ENCODE assay signal across 8 cellular contexts in genomic region chr17:39636587-39636926, GRCh38. TPM values are rescaled to one million over a fixed set of nuclear protein-coding genes. Genes with fewer than 3 reads are reported as not detected.
DNase-seq lines count a peak whose midpoint lies in the region; ATAC-seq and TF ChIP-seq lines count a peak whose summit lies in the region.

No MANE protein-coding gene starts in this region.

- H4K20me1 ChIP-seq in smooth muscle cell (ENCODE audit: low read depth) = peaks cover 27% of the 10 kb centered on the region

- H3K4me1 ChIP-seq in ACC112 (ENCODE audit: control insufficient read depth, insufficient read depth, low read length, unreplicated experiment) (peaks cover 25% of the 10 kb centered on the region), gastroesophageal sphincter (peaks cover 0 to 71% (median 32%) of the 10 kb centered on the region in 3 donors), smooth muscle cell (ENCODE audit: low read depth) (peaks cover 13% of the 10 kb centered on the region)

- peak overlapping the region; percentile 84 for H3K9ac ChIP-seq in smooth muscle cell (ENCODE audit: low read depth)

- TF ChIP-seq EP300 in gastroesophageal sphincter (IDR thresholded peaks at IDR 0.05) = no peak

- WGBS in gastroesophageal sphincter (ENCODE audit: low coverage in 1 of 2), 2 donors = 25% methylated on average over 6 of the region's 6 CpGs; no CpG with 5 or more reads in 1 of the 2 donors
- whole genome bisulfite sequencing in smooth muscle cell (ENCODE audit: low lambda C conversion rate) = 54% methylated on average over 6 of the region's 6 CpGs

- DNase-seq in smooth muscle cell (lab: John Stamatoyannopoulos, UW; ENCODE audit: unreplicated experiment) (no peak), NCI-H1930 (lab: John Stamatoyannopoulos, UW) (no peak), C1 segment of cervical spinal cord (lab: John Stamatoyannopoulos, UW) (no peak), NCI-H748 treated with DMSO at 0.1 percent for 48 hours (lab: John Stamatoyannopoulos, UW) (no peak)

- TF ChIP-seq CTCF in gastroesophageal sphincter (IDR thresholded peaks at IDR 0.05) = no peak
- no peak for TF ChIP-seq CTCF in smooth muscle cell (IDR thresholded peaks at IDR 0.05; ENCODE audit: borderline replicate concordance, insufficient read depth, poor library complexity, severe bottlenecking)

- H3K4me2 ChIP-seq in smooth muscle cell = peak overlapping the region; percentile 95

- peak; percentile 8 for ATAC-seq in GM21619 (IDR thresholded peaks at IDR 0.05; ENCODE audit: unreplicated experiment)
- peak; percentile 7 for ATAC-seq in SK-N-SH treated with all-trans-retinoic acid at 6 μM for 48 hours
- ATAC-seq in gastroesophageal sphincter = peak; percentile 3

- TF ChIP-seq POLR2A in gastroesophageal sphincter (IDR thresholded peaks at IDR 0.05) = no peak

- H3K27ac ChIP-seq in ACC112 (ENCODE audit: low read depth, low read length) = no peak overlapping the region
- H3K27ac ChIP-seq in gastroesophageal sphincter = peak overlapping the region; percentile 32 to 94 (median 90)
- no peak overlapping the region for H3K27ac ChIP-seq in smooth muscle cell (ENCODE audit: low read depth)

- H3K4me3 ChIP-seq in ACC112 (ENCODE audit: low read depth, low read length) (peak overlapping the region; percentile 89), gastroesophageal sphincter (peak overlapping the region; percentile 57 to 73), smooth muscle cell (peak overlapping the region; percentile 94)

- H3F3A ChIP-seq in smooth muscle cell (ENCODE audit: low read depth) = no peaks in the 10 kb centered on the region

- H3K9me3 ChIP-seq in gastroesophageal sphincter = no peaks in the 10 kb centered on the region
- no peaks in the 10 kb centered on the region for H3K9me3 ChIP-seq in smooth muscle cell (replicated peaks; ENCODE audit: low read depth)

- no peak overlapping the region for H2AFZ ChIP-seq in ACC112 (ENCODE audit: low read length, unreplicated experiment)
- H2AFZ ChIP-seq in smooth muscle cell (ENCODE audit: low read depth) = peak overlapping the region; percentile 89

- H3K79me2 ChIP-seq in ACC112 (ENCODE audit: control insufficient read depth, insufficient read depth, low read length, unreplicated experiment) (peaks cover 36% of the 10 kb centered on the region), smooth muscle cell (ENCODE audit: low read depth) (peaks cover 42% of the 10 kb centered on the region)

- H3K27me3 ChIP-seq in ACC112 (ENCODE audit: insufficient read depth, low read length) (peaks cover under 1% of the 10 kb centered on the region; the same call in 1 of the 2 replicates), gastroesophageal sphincter (peaks cover 13% of the 10 kb centered on the region), smooth muscle cell (ENCODE audit: low read depth) (peaks cover 8% of the 10 kb centered on the region)

- H3K36me3 ChIP-seq in ACC112 (ENCODE audit: insufficient read depth, low read length) = no peaks in the 10 kb centered on the region
- H3K36me3 ChIP-seq in gastroesophageal sphincter = no peaks in the 10 kb centered on the region
- H3K36me3 ChIP-seq in smooth muscle cell (ENCODE audit: low read depth) = no peaks in the 10 kb centered on the region

TF ChIP-seq in SK-N-SH treated with all-trans-retinoic acid at 6 μM for 48 hours, 23 proteins besides CTCF, POLR2A, EP300 and RAD21:
- TF ChIP-seq GLIS3 (CRISPR knock-in tag; IDR thresholded peaks at IDR 0.05) (no peak), TSHZ2 (CRISPR knock-in tag; IDR thresholded peaks at IDR 0.05) (no peak), TOX (CRISPR knock-in tag; IDR thresholded peaks at IDR 0.05; ENCODE audit: borderline replicate concordance) (no peak)
TF ChIP-seq in SK-N-SH treated with all-trans-retinoic acid at 6 μM for 48 hours: peak in this region for 0.

RNA-seq across cellular contexts. Expression of gene STARD3, which starts 0.4 kb away (rescaled TPM):
- total RNA-seq in gastroesophageal sphincter (10 to 100 TPM; 24.5 to 41.4 (median 27.5) TPM), smooth muscle cell (33.7 and 37.5 TPM in 2 replicates)
- polyA plus RNA-seq in smooth muscle cell = 53.3 and 61.8 TPM in 2 replicates

RNA-seq across cellular contexts. Expression of gene PPP1R1B, which starts 9.8 kb away (rescaled TPM):
- 10 to 100 TPM in 1 of 4 donors, 1 to 10 TPM in 3; 2.7 to 12.2 (median 8.6) TPM for total RNA-seq in gastroesophageal sphincter
- total RNA-seq in smooth muscle cell = 1.7 TPM in 1 of 2 replicates, not detected in the other
- not detected in 2 replicates for polyA plus RNA-seq in smooth muscle cell

RNA-seq across cellular contexts. Expression of gene TCAP, which starts 28.6 kb away (rescaled TPM):
- total RNA-seq in gastroesophageal sphincter (1 to 10 TPM in 3 of 4 donors, under 1 TPM in 1; 0.25 to 3.6 (median 1.5) TPM), smooth muscle cell (1.1 TPM in 1 of 2 replicates, not detected in the other)
- polyA plus RNA-seq in smooth muscle cell = 0.41 and 0.69 TPM in 2 replicates

RNA-seq across cellular contexts. Expression of gene NEUROD2, which starts 28.8 kb away (rescaled TPM):
- total RNA-seq in gastroesophageal sphincter = not detected
- total RNA-seq in smooth muscle cell = not detected in 2 replicates
- 0.19 and 0.25 TPM in 2 replicates for polyA plus RNA-seq in smooth muscle cell

RNA-seq across cellular contexts. Expression of gene PNMT, which starts 31.7 kb away (rescaled TPM):
- 10 to 100 TPM in 1 of 4 donors, 1 to 10 TPM in 3; 6.7 to 11.7 (median 7.5) TPM for total RNA-seq in gastroesophageal sphincter
- not detected in 2 replicates for total RNA-seq in smooth muscle cell
- 0.23 and 1.3 TPM in 2 replicates for polyA plus RNA-seq in smooth muscle cell

Comparison
In these comparisons a context has a peak if more than half of its experiments do, and no peak if none do; other contexts are left out.
1. H3K27ac ChIP-seq: peak in gastroesophageal sphincter (4 of 4); none in ACC112 (single experiment) and smooth muscle cell (single experiment).
2. Peak in every context shown above with its lines, with median percentiles within 50 percentile points of each other: H3K4me3 ChIP-seq and ATAC-seq.